Comparison of ENCODE assay signal across 28 cellular contexts in the genomic region with DNA sequence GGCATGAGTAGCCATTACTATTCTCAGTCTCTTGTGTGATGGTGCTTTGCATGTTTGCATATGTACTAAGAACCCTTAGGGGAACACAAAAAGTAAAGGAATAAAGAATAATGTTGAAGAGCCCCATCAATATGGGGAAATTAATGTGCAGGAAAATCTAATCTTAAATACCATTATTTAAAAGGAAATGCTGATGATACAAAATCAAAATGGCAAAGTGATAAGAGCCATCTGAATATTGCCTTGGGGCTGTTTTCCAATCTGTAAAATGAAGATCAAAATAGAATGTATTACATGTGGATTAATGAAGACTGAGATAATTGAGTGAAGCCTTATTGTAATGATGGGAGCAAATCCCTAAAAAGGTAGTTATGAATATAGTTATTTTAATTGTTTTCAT.
"Had no signal": no experiment of that assay in that cellular context is flagged by ENCODE, and none has a peak within 500 bp of the region (broad histone marks: within the 10 kb centered on the region; RNA-seq: fewer than 3 reads in every experiment).

No MANE protein-coding gene starts in this region.

- H3K4me1 ChIP-seq: neural progenitor cell, parathyroid adenoma, psoas muscle, thyroid gland, tibial nerve, upper lobe of left lung, vagina had no signal

- H3K27me3 ChIP-seq: neural progenitor cell, ovary, spleen, stomach, thyroid gland, tibial nerve, upper lobe of left lung, vagina had no signal

- FAIRE-seq: urothelium cell line had no signal

- ATAC-seq: naive thymus-derived CD4-positive, alpha-beta T cell; natural killer cell; psoas muscle; right cardiac atrium; sciatic nerve; stimulated activated memory B cell treated with anti-CD40 and anti-IgM and Interleukin-4, amounts not matched to agents 10 μg/mL and 1 μg/mL and 100 μg/mL, for 72 hours had no signal

- H3K9me3 ChIP-seq: ovary, psoas muscle, spleen, stomach, thoracic aorta, thyroid gland, tibial nerve, upper lobe of left lung, vagina had no signal

- H3K36me3 ChIP-seq: neural progenitor cell, ovary, spleen, stomach, thoracic aorta, thyroid gland, tibial nerve, upper lobe of left lung, vagina had no signal

- H3K4me3 ChIP-seq: neural progenitor cell, ovary, psoas muscle, skin epidermis, smooth muscle cell, spleen, stomach, thoracic aorta, thyroid gland, tibial nerve, upper lobe of left lung, vagina had no signal

- DNase-seq: naive thymus-derived CD4-positive, alpha-beta T cell; natural killer cell; occipital lobe; ovary; posterior cingulate gyrus; psoas muscle; right cardiac atrium; spleen; stimulated activated CD4-positive, alpha-beta T cell treated with anti-CD3 and anti-CD28 coated beads, Interleukin-12 subunit alpha, Interleukin-12 subunit beta, amount 100 ng/mL, for 4 hours; stimulated activated CD4-positive, alpha-beta T cell treated with anti-CD3 and anti-CD28 coated beads, Interleukin-1b, Interleukin-23, amount 100 ng/mL, for 48 hours; stimulated activated CD4-positive, alpha-beta T cell treated with anti-CD3 and anti-CD28 coated beads, Interleukin-4, amount 100 ng/mL, for 1 hour; stimulated activated CD4-positive, alpha-beta T cell treated with anti-CD3 and anti-CD28 coated beads, Interleukin-4, amount 100 ng/mL, for 4 hours; stimulated activated CD8-positive, alpha-beta memory T cell treated with anti-CD3 and anti-CD28 coated beads, Interleukin-4, amount 100 ng/mL, for 48 hours; stimulated activated naive CD4-positive, alpha-beta T cell treated with Interleukin-2 at 50 U/mL for 16 hours; stomach; thyroid gland; trophoblast cell; upper lobe of left lung had no signal

- H3K4me2 ChIP-seq: neural progenitor cell, smooth muscle cell had no signal

- H3K79me2 ChIP-seq: parathyroid adenoma had no signal

- H3K27ac ChIP-seq: neural progenitor cell, ovary, parathyroid adenoma, psoas muscle, skin epidermis, spleen, stomach, thoracic aorta, thyroid gland, tibial nerve, upper lobe of left lung, vagina had no signal

- H3K9ac ChIP-seq: neural progenitor cell, parathyroid adenoma had no signal

- H2AFZ ChIP-seq: neural progenitor cell, parathyroid adenoma had no signal
